In the genomic region with DNA sequence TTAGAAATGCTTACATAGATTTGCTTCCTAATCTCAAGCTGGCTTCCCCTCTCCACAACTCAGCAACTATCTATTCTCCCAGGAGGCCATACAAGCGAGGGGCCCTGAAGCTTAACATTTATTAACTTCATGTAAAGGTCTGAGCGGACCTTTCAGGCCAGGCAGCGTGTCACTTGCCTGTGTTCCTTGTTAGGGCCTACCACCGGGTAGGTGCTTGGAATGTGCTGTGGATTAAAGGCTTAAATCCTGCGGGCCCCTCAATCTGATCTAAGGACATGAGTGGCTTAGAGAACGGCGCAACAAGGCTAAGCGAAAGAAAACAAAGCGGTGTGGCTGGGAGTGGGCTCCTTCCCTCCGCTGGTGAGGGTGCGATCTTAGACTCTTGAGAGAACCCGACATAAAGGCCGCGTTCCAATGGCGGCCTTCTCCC, we compare ENCODE assay signal across 8 cellular contexts. TPM values are rescaled to one million over a fixed set of nuclear protein-coding genes. Genes with fewer than 3 reads are reported as not detected.
DNase-seq lines count a peak whose midpoint lies in the region; ATAC-seq, FAIRE-seq and TF ChIP-seq lines count a peak whose summit lies in the region.

No MANE protein-coding gene starts in this region.

- peak overlapping the region; percentile 91 to 95 for H3K4me3 Mint-ChIP-seq in CD14-positive monocyte

- FAIRE-seq in keratinocyte (lab: Jason Lieb, UNC) = no peak

- peaks cover 0 to 8% of the 10 kb centered on the region in 2 experiments for H3K36me3 ChIP-seq in keratinocyte (ENCODE audit: control insufficient read depth in 2 of 2, extremely low read depth in 1 of 2, insufficient read depth in 2 of 2, low read length in 2 of 2)
- no peaks in the 10 kb centered on the region for H3K36me3 ChIP-seq in suprapubic skin

- TF ChIP-seq CTCF in CD14-positive monocyte (IDR thresholded peaks at IDR 0.05) (no peak), keratinocyte (optimal IDR thresholded peaks at IDR 0.05 in 1 of 3, IDR thresholded peaks at IDR 0.05 in 1 of 3, conservative IDR thresholded peaks at IDR 0.05 in 1 of 3; ENCODE audit: extremely low read depth in 1 of 3, insufficient read depth in 2 of 3, low read length in 3 of 3) (no peak), suprapubic skin (IDR thresholded peaks at IDR 0.05) (no peak)

- peaks cover 0 to 4% (median 0%) of the 10 kb centered on the region in 7 donors for H3K9me3 Mint-ChIP-seq in CD14-positive monocyte

- H3K4me1 Mint-ChIP-seq in CD14-positive monocyte = peaks cover 25% of the 10 kb centered on the region

- ATAC-seq in HG02970 (IDR thresholded peaks at IDR 0.05; ENCODE audit: low FRiP score, unreplicated experiment) = peak; percentile 5

- H3K27me3 ChIP-seq in keratinocyte (ENCODE audit: control insufficient read depth, extremely low read depth, insufficient read depth, low read length) = no peaks in the 10 kb centered on the region
- no peaks in the 10 kb centered on the region for H3K27me3 ChIP-seq in suprapubic skin

- H3K27me3 Mint-ChIP-seq in CD14-positive monocyte (ENCODE audit: low read depth in 3 of 3) = peaks cover 0 to 1% (median 0%) of the 10 kb centered on the region in 3 donors

- H3K27ac ChIP-seq in keratinocyte (ENCODE audit: control insufficient read depth, insufficient read depth, low read length) (peak overlapping the region; percentile 92), suprapubic skin (peak overlapping the region; percentile 97)

- TF ChIP-seq EP300 in suprapubic skin (IDR thresholded peaks at IDR 0.05) = no peak

- H3K4me2 ChIP-seq in keratinocyte (ENCODE audit: control insufficient read depth, extremely low read depth, insufficient read depth, low read depth, low read length) = peak overlapping the region; percentile 93

- peak overlapping the region; percentile 87 for H2AFZ ChIP-seq in keratinocyte (ENCODE audit: control insufficient read depth, low read length)

- H3K9me3 ChIP-seq in keratinocyte (ENCODE audit: control insufficient read depth, low read depth, low read length) = no peaks in the 10 kb centered on the region
- H3K9me3 ChIP-seq in suprapubic skin = no peaks in the 10 kb centered on the region

- DNase-seq in CD14-positive monocyte (ENCODE audit: low spot score) (no peak), amniotic epithelial cell (ENCODE audit: low read depth) (peak; percentile 56), keratinocyte (ENCODE audit: low read depth, low spot score) (no peak), suprapubic skin (ENCODE audit: low spot score in 2 of 2) (no peak), dermis blood vessel endothelial cell (no peak), NCI-H2171 treated with DMSO at 0.1 percent for 48 hours (lab: John Stamatoyannopoulos, UW) (no peak)
- no peak for DNase-seq in stimulated activated CD4-positive, alpha-beta T cell treated with anti-CD3 and anti-CD28 coated beads, Interleukin-4, amount 100 ng/mL, for 1 hour

- peaks cover 8% of the 10 kb centered on the region for H4K20me1 ChIP-seq in keratinocyte (ENCODE audit: control insufficient read depth, extremely low read depth, insufficient read depth, low read length)

- dilution Hi-C loops in keratinocyte (cut with MboI; ENCODE audit: extremely low pct_ligation_motif_present, low sequenced_read_pairs) = no loop called here

- peaks cover 20% of the 10 kb centered on the region for H3K4me1 ChIP-seq in keratinocyte (ENCODE audit: control insufficient read depth, extremely low read depth, insufficient read depth, low read length)
- H3K4me1 ChIP-seq in suprapubic skin = peaks cover 32% of the 10 kb centered on the region

- peaks cover 3 to 4% of the 10 kb centered on the region in 2 donors for H3K36me3 Mint-ChIP-seq in CD14-positive monocyte

- H3K4me3 ChIP-seq in keratinocyte (ENCODE audit: control insufficient read depth in 2 of 3, extremely low read depth in 1 of 3, insufficient read depth in 2 of 3, low read depth in 1 of 3, low read length in 3 of 3) = peak overlapping the region; percentile 76 to 96 (median 90)
- H3K4me3 ChIP-seq in suprapubic skin = peak overlapping the region; percentile 82

- intact Hi-C loops in CD14-positive monocyte (cut with micrococcal nuclease) = loop anchor here in 1 of 2 donors (2.0 to 10.0 kb wide), 3 partner anchors 24 to 1324 kb away; a partner anchor contains a TSS

- H3K9me1 ChIP-seq in keratinocyte (ENCODE audit: control insufficient read depth, extremely low read depth, insufficient read depth, low read length) = no peaks in the 10 kb centered on the region

- H3K9ac ChIP-seq in keratinocyte (ENCODE audit: control insufficient read depth, extremely low read depth, insufficient read depth, low read length) = peak overlapping the region; percentile 99

- peaks cover 49% of the 10 kb centered on the region for H3K79me2 ChIP-seq in keratinocyte (ENCODE audit: control insufficient read depth, insufficient read depth, low read length)

- H3K27ac Mint-ChIP-seq in CD14-positive monocyte = peak overlapping the region; percentile 98 to 100 (median 99)

- 2% methylated on average over 15 of the region's 15 CpGs for WGBS in suprapubic skin

- TF ChIP-seq POLR2A in suprapubic skin (IDR thresholded peaks at IDR 0.05) = no peak

RNA-seq across cellular contexts. Expression of a gene that starts 0.7 kb away (rescaled TPM):
- polyA plus RNA-seq in CD14-positive monocyte (10 to 100 TPM; 27.7 to 52.0 TPM), keratinocyte (51.4 to 119 TPM (median 79.3 TPM) in 3 replicates)
- polyA plus RNA-seq in keratinocyte (2011; ENCODE audit: low read depth) = 311 TPM
- polyA plus RNA-seq in keratinocyte (2011; cell fraction: cytosol; rRNA removed) = 54.1 and 110 TPM in 2 replicates
- polyA plus RNA-seq in keratinocyte (2011; cell fraction: nucleus; rRNA removed) = 76.2 and 113 TPM in 2 replicates
- 149 and 161 TPM in 2 replicates for polyA plus RNA-seq in keratinocyte (2012; ENCODE audit: low replicate concordance)
- polyA minus RNA-seq in keratinocyte = 13.6 to 125 TPM (median 59.3 TPM) in 3 replicates
- polyA minus RNA-seq in keratinocyte (2011; cell fraction: cytosol; rRNA and poly(A)+ RNA removed) = 95.7 TPM
- polyA minus RNA-seq in keratinocyte (2011; cell fraction: nucleus; rRNA and poly(A)+ RNA removed) = 52.8 and 113 TPM in 2 replicates
- total RNA-seq in suprapubic skin (10 to 100 TPM; 38.0 to 50.2 (median 47.3) TPM), dermis blood vessel endothelial cell (123 and 190 TPM in 2 replicates)

RNA-seq across cellular contexts. Expression of a gene that starts 24.8 kb away (rescaled TPM):
- polyA plus RNA-seq in CD14-positive monocyte (10 to 100 TPM; 45.3 to 52.7 TPM), keratinocyte (29.1 to 41.1 TPM (median 38.5 TPM) in 3 replicates)
- polyA plus RNA-seq in keratinocyte (2011; ENCODE audit: low read depth) = 27.4 TPM
- polyA plus RNA-seq in keratinocyte (2011; cell fraction: cytosol; rRNA removed) = 23.0 and 40.6 TPM in 2 replicates
- 19.8 and 20.3 TPM in 2 replicates for polyA plus RNA-seq in keratinocyte (2011; cell fraction: nucleus; rRNA removed)
- 25.0 and 30.7 TPM in 2 replicates for polyA plus RNA-seq in keratinocyte (2012; ENCODE audit: low replicate concordance)
- 8.3 to 15.5 TPM (median 15.3 TPM) in 3 replicates for polyA minus RNA-seq in keratinocyte
- polyA minus RNA-seq in keratinocyte (2011; cell fraction: cytosol; rRNA and poly(A)+ RNA removed) = 13.2 TPM
- 4.1 and 6.9 TPM in 2 replicates for polyA minus RNA-seq in keratinocyte (2011; cell fraction: nucleus; rRNA and poly(A)+ RNA removed)
- total RNA-seq in suprapubic skin (10 to 100 TPM; 10.1 to 22.0 (median 19.1) TPM), dermis blood vessel endothelial cell (15.7 and 27.6 TPM in 2 replicates)
